Comparison of ENCODE assay signal across 15 cellular contexts in genomic region chr4:55363618-55364420, GRCh38. TPM values are rescaled to one million over a fixed set of nuclear protein-coding genes. Genes with fewer than 3 reads are reported as not detected.
DNase-seq lines count a peak whose midpoint lies in the region; ATAC-seq and TF ChIP-seq lines count a peak whose summit lies in the region.
"Had no signal": no experiment of that assay in that cellular context is flagged by ENCODE, and none has a peak within 500 bp of the region (broad histone marks: within the 10 kb centered on the region; RNA-seq: fewer than 3 reads in every experiment).

No MANE protein-coding gene starts in this region.

- no peak overlapping the region for H4K91ac ChIP-seq in H9 (ENCODE audit: insufficient read length, low read depth, low read length)

- no peak overlapping the region for H2BK15ac ChIP-seq in H9 (ENCODE audit: low read depth, low read length)

- H3K9ac ChIP-seq in H9 (ENCODE audit: extremely low read depth, insufficient read length, low read length) = no peak overlapping the region

- no peaks in the 10 kb centered on the region for H3K79me1 ChIP-seq in H9 (ENCODE audit: insufficient read depth, low read depth, low read length, poor library complexity, severe bottlenecking)

- H3K4me1 ChIP-seq in H9 (ENCODE audit: insufficient read depth, low read length) (peaks cover 12% of the 10 kb centered on the region), psoas muscle (peaks cover 9% of the 10 kb centered on the region)

- no peaks in the 10 kb centered on the region for H3K27me3 ChIP-seq in H9 (ENCODE audit: insufficient read depth, low read length)
- H3K27me3 ChIP-seq in dorsolateral prefrontal cortex = no peaks in the 10 kb centered on the region
- no peaks in the 10 kb centered on the region for H3K27me3 ChIP-seq in psoas muscle (ENCODE audit: insufficient read depth in 3 of 3, low read length in 2 of 3)
- H3K27me3 ChIP-seq: hepatocyte had no signal

- no peak overlapping the region for H2BK5ac ChIP-seq in H9 (ENCODE audit: insufficient read length, low read length)

- H3K23ac ChIP-seq in H9 (ENCODE audit: insufficient read length, low read depth, low read length) = no peak overlapping the region

- H3K4me3 ChIP-seq in dorsolateral prefrontal cortex (peak overlapping the region in 11 of 59 donors; percentile 1 to 31 (median 8)), psoas muscle (no peak overlapping the region)
- H3K4me3 ChIP-seq: coronary artery, hepatocyte had no signal

- no peaks in the 10 kb centered on the region for H4K20me1 ChIP-seq in H9 (ENCODE audit: control insufficient read depth, insufficient read depth, insufficient read length)

- peaks cover 14 to 30% (median 26%) of the 10 kb centered on the region in 3 experiments for H3K36me3 Mint-ChIP-seq in H9 (ENCODE audit: insufficient read depth in 1 of 3, low read depth in 3 of 3)

- H2BK20ac ChIP-seq in H9 (ENCODE audit: low read depth, low read length, poor library complexity, severe bottlenecking) = no peak overlapping the region

- TF ChIP-seq CTCF in H9 (conservative IDR thresholded peaks at IDR 0.05) = no peak
- TF ChIP-seq CTCF in dorsolateral prefrontal cortex (IDR thresholded peaks at IDR 0.05 in 54 of 56, conservative IDR thresholded peaks at IDR 0.05 in 2 of 56; ENCODE audit: low read depth in 1 of 56, partially characterized antibody in 56 of 56) = peak in 5 of 56 donors; percentile 9 to 31 (median 15)
- TF ChIP-seq CTCF in psoas muscle (IDR thresholded peaks at IDR 0.05) = no peak

- DNase-seq in H9 = no peak
- peak in 9 of 10 donors; percentile 44 to 86 (median 74) for DNase-seq in dorsolateral prefrontal cortex
- peak; percentile 19 for DNase-seq in kidney tubule cell (ENCODE audit: low spot score)
- peak in 1 of 2 donors; percentile 24 for DNase-seq in psoas muscle
- DNase-seq in stimulated activated naive CD8-positive, alpha-beta T cell treated with anti-CD3 and anti-CD28 coated beads, Interleukin-15, Interleukin-2, amounts not matched to agents 100 U/mL and 50 U/mL, for 24 hours = no peak
- DNase-seq in COLO668 (lab: John Stamatoyannopoulos, UW; ENCODE audit: unreplicated experiment) = no peak
- DNase-seq in DMS153 (lab: John Stamatoyannopoulos, UW) = no peak
- no peak for DNase-seq in stimulated activated CD4-positive, alpha-beta T cell treated with anti-CD3 and anti-CD28 coated beads, Interleukin-2, amount 100 ng/mL, for 48 hours
- DNase-seq: activated CD8-positive, alpha-beta T cell treated with anti-CD3 and anti-CD28 coated beads, Interleukin-2, amount 10 ng/mL, durations not matched to agents 7 days and 5 days; Caco-2; left colon; NCI-H1417 treated with DMSO at 0.1 percent for 48 hours; RPMI8226 had no signal

- peaks cover 38 to 39% of the 10 kb centered on the region in 2 experiments for H3K4me1 Mint-ChIP-seq in H9

- H3K56ac ChIP-seq in H9 (ENCODE audit: insufficient read length, low read depth, low read length) = no peak overlapping the region

- no peak overlapping the region for H3K27ac ChIP-seq in H9 (ENCODE audit: insufficient read length, low read depth, low read length)
- peak overlapping the region; percentile 68 to 100 (median 96) for H3K27ac ChIP-seq in dorsolateral prefrontal cortex
- H3K27ac ChIP-seq in psoas muscle = no peak overlapping the region
- H3K27ac ChIP-seq: coronary artery, hepatocyte had no signal

- H2BK120ac ChIP-seq in H9 (ENCODE audit: low read depth, low read length, poor library complexity, severe bottlenecking) = no peak overlapping the region

- no peaks in the 10 kb centered on the region for H3K9me3 ChIP-seq in H9 (ENCODE audit: control insufficient read depth, low read depth, low read length)
- no peaks in the 10 kb centered on the region for H3K9me3 ChIP-seq in psoas muscle
- H3K9me3 ChIP-seq: Caco-2 had no signal

- H4K8ac ChIP-seq in H9 (replicated peaks; ENCODE audit: insufficient read length, low read depth, low read length) = no peak overlapping the region

- no peak overlapping the region for H3K4me2 ChIP-seq in H9 (ENCODE audit: insufficient read depth, insufficient read length, low read length)
- H3K4me2 ChIP-seq: hepatocyte had no signal

- no peak overlapping the region for H2BK12ac ChIP-seq in H9 (ENCODE audit: insufficient read length, low read depth, low read length)

- peak; percentile 38 to 77 (median 60) for ATAC-seq in psoas muscle
- ATAC-seq in stimulated activated naive CD8-positive, alpha-beta T cell treated with anti-CD3 and anti-CD28 coated beads, Interleukin-15, Interleukin-2, amounts not matched to agents 100 U/mL and 50 U/mL, for 24 hours = no peak
- ATAC-seq: activated CD8-positive, alpha-beta T cell treated with anti-CD3 and anti-CD28 coated beads, Interleukin-2, amount 10 ng/mL, durations not matched to agents 7 days and 5 days; left colon had no signal

- no peak overlapping the region for H3K14ac ChIP-seq in H9 (ENCODE audit: insufficient read depth, low read length)

- H2AFZ ChIP-seq in H9 (ENCODE audit: low read length) = no peak overlapping the region
- H2AFZ ChIP-seq: hepatocyte had no signal

- no peak overlapping the region for H4K5ac ChIP-seq in H9 (ENCODE audit: insufficient read length, low read depth, low read length)

- peak overlapping the region in 2 of 3 experiments; percentile 70 to 75; a peak in 4 of 7 replicates for H3K27ac Mint-ChIP-seq in H9
- H3K27ac Mint-ChIP-seq: activated CD8-positive, alpha-beta T cell treated with anti-CD3 and anti-CD28 coated beads, Interleukin-2, amount 10 ng/mL, durations not matched to agents 7 days and 5 days had no signal

- no peaks in the 10 kb centered on the region for H3K23me2 ChIP-seq in H9 (ENCODE audit: insufficient read length, low read depth, low read length, poor library complexity, severe bottlenecking)

- peaks cover 0 to 24% of the 10 kb centered on the region in 2 donors for H3K36me3 ChIP-seq in psoas muscle (ENCODE audit: insufficient read depth in 1 of 2, low read depth in 1 of 2)

- H3K4ac ChIP-seq in H9 (ENCODE audit: low read depth, low read length) = no peak overlapping the region

- intact Hi-C loops in dorsolateral prefrontal cortex (cut with DNase I) (loop anchor here (1.0 to 2.0 kb wide), 3 partner anchors 18 to 31 kb away; partner anchors contain the start of genes TMEM165 (in 2 of the 2) and SRD5A3 (in 1 of the 2)), psoas muscle (cut with DNase I) (no loop called here)

- no peak overlapping the region for H3K4me3 Mint-ChIP-seq in H9
- H3K4me3 Mint-ChIP-seq: activated CD8-positive, alpha-beta T cell treated with anti-CD3 and anti-CD28 coated beads, Interleukin-2, amount 10 ng/mL, durations not matched to agents 7 days and 5 days had no signal

- no CpG with 5 or more reads among the region's 10 CpGs for WGBS in H9 (ENCODE audit: extremely low coverage, insufficient read length, low lambda C conversion rate)
- 74 to 81% (median 76%) methylated on average over 10 of the region's 10 CpGs for whole genome bisulfite sequencing in psoas muscle, 3 donors

- no peaks in the 10 kb centered on the region for H3K9me3 Mint-ChIP-seq in H9

- H3K27me3 Mint-ChIP-seq in H9 (ENCODE audit: low read depth) = no peaks in the 10 kb centered on the region

- H3K79me2 ChIP-seq in H9 (ENCODE audit: insufficient read depth, low read length) = no peaks in the 10 kb centered on the region
- H3K79me2 ChIP-seq: hepatocyte had no signal

- no peak overlapping the region for H2AK5ac ChIP-seq in H9 (ENCODE audit: insufficient read length, low read length)

- H3K18ac ChIP-seq in H9 (ENCODE audit: insufficient read length, low read depth, low read length) = no peak overlapping the region

- H3T11ph ChIP-seq in H9 (ENCODE audit: low read length) = no peak overlapping the region

RNA-seq across cellular contexts. Expression of gene SRD5A3, which starts 17.8 kb away (rescaled TPM):
- total RNA-seq in H9 (2021) = 31.9 and 35.0 TPM in 2 replicates
- 10 to 100 TPM in 112 of 120 experiments, 1 to 10 TPM in 8; 6.0 to 34.8 (median 15.9) TPM for total RNA-seq in dorsolateral prefrontal cortex
- total RNA-seq in psoas muscle = 1 to 10 TPM; 4.0 to 8.6 (median 6.4) TPM
- 1 to 10 TPM; 2.1 to 3.2 (median 3.1) TPM for polyA plus RNA-seq in psoas muscle

RNA-seq across cellular contexts. Expression of gene TMEM165, which starts 31.9 kb away (rescaled TPM):
- total RNA-seq in H9 (2021) = 85.9 and 87.2 TPM in 2 replicates
- 100 to 1,000 TPM in 101 of 120 experiments, 10 to 100 TPM in 19; 53.1 to 690 (median 173) TPM for total RNA-seq in dorsolateral prefrontal cortex
- 10 to 100 TPM; 16.0 to 42.4 (median 27.5) TPM for total RNA-seq in psoas muscle
- 10 to 100 TPM; 16.5 to 61.0 (median 39.3) TPM for polyA plus RNA-seq in psoas muscle

Comparison
In these comparisons a context has a peak if more than half of its experiments do, and no peak if none do; other contexts are left out.
1. DNase-seq: peak in dorsolateral prefrontal cortex (9 of 10) and kidney tubule cell (single experiment); none in H9 (single experiment), stimulated activated naive CD8-positive, alpha-beta T cell treated with anti-CD3 and anti-CD28 coated beads, Interleukin-15, Interleukin-2, amounts not matched to agents 100 U/mL and 50 U/mL, for 24 hours (single experiment), COLO668 (single experiment), DMS153 (single experiment) and stimulated activated CD4-positive, alpha-beta T cell treated with anti-CD3 and anti-CD28 coated beads, Interleukin-2, amount 100 ng/mL, for 48 hours (0 of 2).
2. H3K27ac ChIP-seq: peak in dorsolateral prefrontal cortex (59 of 59); none in H9 (single experiment) and psoas muscle (single experiment).
3. intact Hi-C loops: an anchor here in dorsolateral prefrontal cortex (1.0 to 2.0 kb wide); none called in psoas muscle.